ENCODE assay signal across 24 cellular contexts in the genomic region with DNA sequence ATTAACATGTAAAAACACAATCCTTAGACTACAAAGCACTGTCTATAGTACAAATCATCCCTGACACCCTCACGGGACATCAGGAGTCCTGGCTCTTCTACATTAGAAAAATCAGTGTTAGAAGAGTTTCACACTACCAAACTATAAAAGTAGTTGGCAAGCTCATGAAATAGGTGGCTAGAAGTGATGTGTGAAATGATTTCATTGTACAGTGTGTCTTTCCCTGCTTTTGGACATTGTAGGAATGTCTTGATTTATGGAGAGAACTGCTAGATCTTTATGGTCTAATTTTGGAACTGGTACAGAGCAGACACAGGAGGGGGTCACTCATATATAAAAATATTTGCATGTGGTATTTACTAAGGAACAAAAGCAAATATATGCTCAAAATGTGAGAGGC. TPM values are rescaled to one million over a fixed set of nuclear protein-coding genes. Genes with fewer than 3 reads are reported as not detected.
A peak's percentile ranks its signal among the peaks of the same experiment; 100 is the strongest.
DNase-seq lines count a peak whose midpoint lies in the region; ATAC-seq and TF ChIP-seq lines count a peak whose summit lies in the region.
"Had no signal": no experiment of that assay in that cellular context is flagged by ENCODE, and none has a peak within 500 bp of the region (broad histone marks: within the 10 kb centered on the region; RNA-seq: fewer than 3 reads in every experiment).

No MANE protein-coding gene starts in this region.

- no peaks in the 10 kb centered on the region for H3F3A ChIP-seq in GM23248 (ENCODE audit: insufficient read depth)

- H3K9me3 ChIP-seq in SK-N-MC (ENCODE audit: low read depth, low read length) (no peaks in the 10 kb centered on the region), muscle layer of colon (ENCODE audit: low read length) (no peaks in the 10 kb centered on the region), GM23248 (ENCODE audit: low read depth) (no peaks in the 10 kb centered on the region)
- H3K9me3 ChIP-seq: BLaER1 had no signal

- TF ChIP-seq EP300 in Ishikawa (IDR thresholded peaks at IDR 0.05; ENCODE audit: borderline replicate concordance): no peak

- no peak for TF ChIP-seq RAD21 in Ishikawa (IDR thresholded peaks at IDR 0.05; ENCODE audit: low read depth)

- intact Hi-C loops in Right ventricle myocardium inferior (cut with DNase I): no loop called here

- H3K27me3 ChIP-seq in muscle layer of colon (ENCODE audit: control insufficient read depth in 1 of 2, insufficient read depth in 2 of 2, low read length in 2 of 2) (no peaks in the 10 kb centered on the region), GM23248 (replicated peaks; ENCODE audit: insufficient read depth) (no peaks in the 10 kb centered on the region)
- H3K27me3 ChIP-seq: BLaER1 had no signal

- DNase-seq in EH (ENCODE audit: low read depth): peak; percentile 9
- no peak for DNase-seq in SK-N-MC (ENCODE audit: low read depth, low spot score)
- no peak for DNase-seq in GM23248
- DNase-seq in AG08396 (ENCODE audit: low spot score): no peak
- no peak for DNase-seq in Right ventricle myocardium inferior (ENCODE audit: missing footprints)
- no peak for DNase-seq in DMS 273 (lab: John Stamatoyannopoulos, UW; ENCODE audit: unreplicated experiment)
- DNase-seq: CD4-positive, CD25-positive, alpha-beta regulatory T cell; DMS79; H7; NCI-H1092; NCI-H1436; NCI-H187; NCI-H2081 treated with DMSO at 0.1 percent for 48 hours; NCI-H2171 treated with DMSO at 0.1 percent for 48 hours; NCI-H345; NCI-H510A treated with DMSO at 0.1 percent for 48 hours; NK-92 treated with Interleukin-12 subunit alpha and Interleukin-12 subunit beta, amount 100 ng/mL, for 24 hours; RPMI8226; SHP77; T-helper 1 cell had no signal

- ATAC-seq in Right ventricle myocardium inferior: no peak

- H3K4me1 ChIP-seq in muscle layer of colon (ENCODE audit: insufficient read depth, low read length) (peaks cover 29% of the 10 kb centered on the region), GM23248 (ENCODE audit: insufficient read depth) (no peaks in the 10 kb centered on the region)
- H3K4me1 ChIP-seq: BLaER1 had no signal

- H3K4me3 ChIP-seq in SK-N-MC (peak overlapping the region; percentile 36; the same call in 1 of the 2 replicates), muscle layer of colon (ENCODE audit: low read depth in 1 of 2, low read length in 2 of 2) (no peak overlapping the region), GM23248 (no peak overlapping the region)
- H3K4me3 ChIP-seq: BLaER1 had no signal

- 92 to 100% methylated on average over 1 of the region's 1 CpG for WGBS in GM23248 (ENCODE audit: low coverage in 1 of 2, low lambda C conversion rate in 2 of 2, missing lambda C conversion rate in 2 of 2), 2 experiments

- no peaks in the 10 kb centered on the region for H3K9me2 ChIP-seq in GM23248 (ENCODE audit: insufficient read depth)

- H3K36me3 ChIP-seq in SK-N-MC (ENCODE audit: insufficient read depth, low read length) (no peaks in the 10 kb centered on the region), muscle layer of colon (ENCODE audit: insufficient read depth, low read length) (no peaks in the 10 kb centered on the region), GM23248 (ENCODE audit: low read depth) (no peaks in the 10 kb centered on the region)
- H3K36me3 ChIP-seq: BLaER1 had no signal

- H3K79me2 ChIP-seq in GM23248 (ENCODE audit: insufficient read depth): no peaks in the 10 kb centered on the region

- peak overlapping the region; percentile 64 for H3K27ac ChIP-seq in SK-N-MC
- peak overlapping the region; percentile 29 for H3K27ac ChIP-seq in muscle layer of colon (ENCODE audit: low read depth, low read length)
- H3K27ac ChIP-seq in GM23248: no peak overlapping the region
- H3K27ac ChIP-seq: BLaER1, KMS-11 had no signal

- no peak overlapping the region for H2AFZ ChIP-seq in GM23248

- in situ Hi-C loops in GM23248 (cut with MboI): no loop called here

- no peak overlapping the region for H3K4me2 ChIP-seq in GM23248 (ENCODE audit: unreplicated experiment)
- H3K4me2 ChIP-seq: BLaER1, KMS-11 had no signal

- H3K9ac ChIP-seq in SK-N-MC (ENCODE audit: insufficient read length) (no peak overlapping the region), muscle layer of colon (ENCODE audit: low read length) (no peak overlapping the region), GM23248 (no peak overlapping the region)
- H3K9ac ChIP-seq: BLaER1, KMS-11 had no signal

- H4K20me1 ChIP-seq in GM23248 (ENCODE audit: insufficient read depth): no peaks in the 10 kb centered on the region
- H4K20me1 ChIP-seq: BLaER1 had no signal

TF ChIP-seq in Ishikawa, 13 proteins besides CTCF, POLR2A, EP300 and RAD21:
- TF ChIP-seq YY1 (IDR thresholded peaks at IDR 0.05; ENCODE audit: low read depth) (no peak), CEBPB (IDR thresholded peaks at IDR 0.05) (no peak), EGR1 (IDR thresholded peaks at IDR 0.05) (no peak), TAF1 (IDR thresholded peaks at IDR 0.05; ENCODE audit: low read depth) (no peak), NFIC (IDR thresholded peaks at IDR 0.05) (peak; percentile 38; the same call in 1 of the 2 replicates), FOXM1 (IDR thresholded peaks at IDR 0.05; ENCODE audit: borderline replicate concordance, low read depth) (no peak), TEAD4 (IDR thresholded peaks at IDR 0.05) (peak; percentile 49; the same call in 1 of the 2 replicates)
- TF ChIP-seq, protein P1, sequence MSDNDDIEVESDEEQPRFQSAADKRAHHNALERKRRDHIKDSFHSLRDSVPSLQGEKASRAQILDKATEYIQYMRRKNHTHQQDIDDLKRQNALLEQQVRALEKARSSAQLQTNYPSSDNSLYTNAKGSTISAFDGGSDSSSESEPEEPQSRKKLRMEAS (IDR thresholded peaks at IDR 0.05): no peak
- TF ChIP-seq, protein P2, sequence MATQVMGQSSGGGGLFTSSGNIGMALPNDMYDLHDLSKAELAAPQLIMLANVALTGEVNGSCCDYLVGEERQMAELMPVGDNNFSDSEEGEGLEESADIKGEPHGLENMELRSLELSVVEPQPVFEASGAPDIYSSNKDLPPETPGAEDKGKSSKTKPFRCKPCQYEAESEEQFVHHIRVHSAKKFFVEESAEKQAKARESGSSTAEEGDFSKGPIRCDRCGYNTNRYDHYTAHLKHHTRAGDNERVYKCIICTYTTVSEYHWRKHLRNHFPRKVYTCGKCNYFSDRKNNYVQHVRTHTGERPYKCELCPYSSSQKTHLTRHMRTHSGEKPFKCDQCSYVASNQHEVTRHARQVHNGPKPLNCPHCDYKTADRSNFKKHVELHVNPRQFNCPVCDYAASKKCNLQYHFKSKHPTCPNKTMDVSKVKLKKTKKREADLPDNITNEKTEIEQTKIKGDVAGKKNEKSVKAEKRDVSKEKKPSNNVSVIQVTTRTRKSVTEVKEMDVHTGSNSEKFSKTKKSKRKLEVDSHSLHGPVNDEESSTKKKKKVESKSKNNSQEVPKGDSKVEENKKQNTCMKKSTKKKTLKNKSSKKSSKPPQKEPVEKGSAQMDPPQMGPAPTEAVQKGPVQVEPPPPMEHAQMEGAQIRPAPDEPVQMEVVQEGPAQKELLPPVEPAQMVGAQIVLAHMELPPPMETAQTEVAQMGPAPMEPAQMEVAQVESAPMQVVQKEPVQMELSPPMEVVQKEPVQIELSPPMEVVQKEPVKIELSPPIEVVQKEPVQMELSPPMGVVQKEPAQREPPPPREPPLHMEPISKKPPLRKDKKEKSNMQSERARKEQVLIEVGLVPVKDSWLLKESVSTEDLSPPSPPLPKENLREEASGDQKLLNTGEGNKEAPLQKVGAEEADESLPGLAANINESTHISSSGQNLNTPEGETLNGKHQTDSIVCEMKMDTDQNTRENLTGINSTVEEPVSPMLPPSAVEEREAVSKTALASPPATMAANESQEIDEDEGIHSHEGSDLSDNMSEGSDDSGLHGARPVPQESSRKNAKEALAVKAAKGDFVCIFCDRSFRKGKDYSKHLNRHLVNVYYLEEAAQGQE (IDR thresholded peaks at IDR 0.05; ENCODE audit: low read depth): no peak
TF ChIP-seq in Ishikawa: peak in this region for 2.

RNA-seq across cellular contexts. Expression of a gene that starts 33.2 kb away (rescaled TPM):
- total RNA-seq in GM23248 (2014; rRNA removed; shearing (Covaris generic)): 36.5 and 48.4 TPM in 2 replicates
- 24.5 and 25.3 TPM in 2 replicates for polyA plus RNA-seq in GM23248 (2016; fragmentation: Nextera tagmentation; extraction: Ambion mirVana)
- total RNA-seq in Right ventricle myocardium inferior: 1.7 TPM
- total RNA-seq: CD4-positive, CD25-positive, alpha-beta regulatory T cell had no signal
- polyA plus RNA-seq: CD4-positive, CD25-positive, alpha-beta regulatory T cell had no signal

Comparison
In these comparisons a context has a peak if more than half of its experiments do, and no peak if none do; other contexts are left out.
1. RNA of a gene that starts 33.2 kb away (total RNA-seq): 36.5 to 48.4 TPM in GM23248; 1.7 TPM in Right ventricle myocardium inferior (single experiment); every median in the first group is over 10 times any median in the second.